8 cellular contexts compared by ENCODE assay signal in the genomic region with DNA sequence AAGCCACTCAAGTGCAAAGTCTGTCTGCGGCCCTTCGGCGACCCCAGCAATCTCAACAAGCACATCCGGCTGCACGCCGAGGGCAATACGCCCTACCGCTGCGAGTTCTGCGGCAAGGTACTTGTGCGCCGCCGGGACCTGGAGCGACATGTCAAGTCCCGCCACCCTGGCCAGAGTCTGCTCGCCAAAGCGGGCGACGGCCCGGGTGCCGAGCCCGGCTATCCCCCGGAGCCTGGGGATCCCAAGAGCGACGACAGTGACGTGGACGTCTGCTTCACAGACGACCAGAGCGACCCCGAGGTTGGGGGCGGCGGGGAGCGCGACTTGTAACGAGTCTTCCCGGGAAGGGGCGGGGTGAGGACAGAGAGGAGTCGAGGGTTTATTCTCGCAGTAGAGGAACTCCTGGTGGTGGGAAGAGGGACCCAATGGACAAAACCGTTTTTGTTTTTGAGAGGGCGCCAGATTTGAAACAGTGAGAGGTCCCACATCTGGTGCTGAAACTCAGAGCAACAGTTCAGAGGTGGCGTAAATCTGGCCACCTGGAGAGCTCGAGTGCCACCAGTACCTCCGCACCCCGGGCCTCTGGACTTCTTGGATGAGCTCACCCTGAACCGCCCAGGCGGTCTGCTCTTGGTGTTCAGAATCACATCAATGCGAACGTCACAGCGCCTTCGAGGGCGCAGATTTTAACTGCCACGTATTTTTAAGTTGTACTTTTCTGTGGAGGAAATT. TPM values are rescaled to one million over a fixed set of nuclear protein-coding genes. Genes with fewer than 3 reads are reported as not detected.
A peak's percentile ranks its signal among the peaks of the same experiment; 100 is the strongest.
DNase-seq lines count a peak whose midpoint lies in the region; ATAC-seq and TF ChIP-seq lines count a peak whose summit lies in the region.

No MANE protein-coding gene starts in this region.

- peaks cover 1% of the 10 kb centered on the region for H3K9me3 Mint-ChIP-seq in activated naive CD4-positive, alpha-beta T cell treated with anti-CD3 and anti-CD28 coated beads for 36 hours

- no peak for DNase-seq in activated naive CD4-positive, alpha-beta T cell treated with anti-CD3 and anti-CD28 coated beads for 36 hours
- no peak for DNase-seq in activated naive CD4-positive, alpha-beta T cell treated with Interleukin-2 at 50 U/mL for 16 hours
- DNase-seq in iPS DF 6.9 (ENCODE audit: low read depth, low spot score): no peak
- DNase-seq in stimulated activated CD8-positive, alpha-beta memory T cell treated with anti-CD3 and anti-CD28 coated beads, Interleukin-4, amount 100 ng/mL, for 48 hours: peak; percentile 39
- no peak for DNase-seq in GM10248 (ENCODE audit: extremely low spot score)
- DNase-seq in AG08396 (ENCODE audit: low spot score): no peak

- WGBS in iPS DF 6.9 (ENCODE audit: insufficient coverage, insufficient read length): no CpG with 5 or more reads among the region's 53 CpGs

- H3K27me3 Mint-ChIP-seq in activated naive CD4-positive, alpha-beta T cell treated with anti-CD3 and anti-CD28 coated beads for 36 hours (ENCODE audit: low read depth): peaks cover 67% of the 10 kb centered on the region

- CTCF ChIA-PET in activated naive CD4-positive, alpha-beta T cell treated with anti-CD3 and anti-CD28 coated beads for 36 hours (lab: Charles Lee): interaction anchor here (1.0 kb wide), 1 partner anchor 24 kb away, joined by 4 read pairs; no protein-coding TSS in a partner anchor
- CTCF ChIA-PET in GM10248 (lab: Yijun Ruan, JAX): interaction anchor here (1.3 to 3.9 kb wide), 6 partner anchors 8 to 46 kb away, joined by 3 to 21 read pairs (median 6); a partner anchor contains a TSS

- H3K4me1 Mint-ChIP-seq in activated naive CD4-positive, alpha-beta T cell treated with anti-CD3 and anti-CD28 coated beads for 36 hours (ENCODE audit: low read depth): peaks cover 27% of the 10 kb centered on the region

- peaks cover 1% of the 10 kb centered on the region for H3K36me3 Mint-ChIP-seq in activated naive CD4-positive, alpha-beta T cell treated with anti-CD3 and anti-CD28 coated beads for 36 hours (ENCODE audit: low read depth)

- H3K9me3 ChIP-seq in iPS DF 6.9 (ENCODE audit: control insufficient read depth, insufficient read depth, low read length): no peaks in the 10 kb centered on the region

- H3K4me3 Mint-ChIP-seq in activated naive CD4-positive, alpha-beta T cell treated with anti-CD3 and anti-CD28 coated beads for 36 hours: peak overlapping the region; percentile 41

- peak overlapping the region; percentile 26; the same call in 1 of the 2 replicates for H3K4me3 ChIP-seq in iPS DF 6.9 (ENCODE audit: low read length)

- no peaks in the 10 kb centered on the region for H3K36me3 ChIP-seq in iPS DF 6.9 (ENCODE audit: control insufficient read depth, insufficient read depth, low read length)

- ATAC-seq in HG03432 (IDR thresholded peaks at IDR 0.05; ENCODE audit: unreplicated experiment) (peak; percentile 10), SK-N-SH treated with all-trans-retinoic acid at 6 μM for 48 hours (peak; percentile 6; the same call in 1 of the 3 replicates)

- no peak for TF ChIP-seq CTCF in GM10248 (IDR thresholded peaks at IDR 0.05; ENCODE audit: control extremely low read depth, extremely low read depth, low read depth, missing control alignments)

- H3K4me1 ChIP-seq in iPS DF 6.9 (ENCODE audit: control insufficient read depth, insufficient read depth, low read length): peaks cover 4% of the 10 kb centered on the region; the same call in 1 of the 2 replicates

- H3K27ac Mint-ChIP-seq in activated naive CD4-positive, alpha-beta T cell treated with anti-CD3 and anti-CD28 coated beads for 36 hours: no peak overlapping the region

- POLR2A ChIA-PET in GM10248 (lab: Yijun Ruan, JAX): no interaction called here

- no peak overlapping the region for H3K27ac ChIP-seq in iPS DF 6.9 (ENCODE audit: low read length)

- intact Hi-C loops in activated naive CD4-positive, alpha-beta T cell treated with anti-CD3 and anti-CD28 coated beads for 36 hours (cut with micrococcal nuclease): loop anchor here (1.0 to 5.0 kb wide), 2 partner anchors 9 to 282 kb away; no protein-coding TSS in a partner anchor

- H3K27me3 ChIP-seq in iPS DF 6.9 (ENCODE audit: control insufficient read depth, insufficient read depth, low read length): peaks cover 66% of the 10 kb centered on the region

TF ChIP-seq in SK-N-SH treated with all-trans-retinoic acid at 6 μM for 48 hours, 23 proteins besides CTCF, POLR2A, EP300 and RAD21:
- TF ChIP-seq ZNF8 (CRISPR knock-in tag; IDR thresholded peaks at IDR 0.05) (no peak), ZFP3 (CRISPR knock-in tag; IDR thresholded peaks at IDR 0.05) (no peak), ESRRG (CRISPR knock-in tag; IDR thresholded peaks at IDR 0.05) (no peak), GLIS3 (CRISPR knock-in tag; IDR thresholded peaks at IDR 0.05) (no peak), TOX (CRISPR knock-in tag; IDR thresholded peaks at IDR 0.05; ENCODE audit: borderline replicate concordance) (no peak), TCF4 (CRISPR knock-in tag; IDR thresholded peaks at IDR 0.05; ENCODE audit: borderline replicate concordance) (no peak), CSDC2 (CRISPR knock-in tag; IDR thresholded peaks at IDR 0.05) (no peak), SNAI2 (CRISPR knock-in tag; IDR thresholded peaks at IDR 0.05) (no peak), ARNTL (CRISPR knock-in tag; IDR thresholded peaks at IDR 0.05; ENCODE audit: borderline replicate concordance, low read depth) (no peak), ISL1 (CRISPR knock-in tag; IDR thresholded peaks at IDR 0.05) (no peak), ZC3H10 (CRISPR knock-in tag; IDR thresholded peaks at IDR 0.05) (no peak)
- TF ChIP-seq, protein P1, sequence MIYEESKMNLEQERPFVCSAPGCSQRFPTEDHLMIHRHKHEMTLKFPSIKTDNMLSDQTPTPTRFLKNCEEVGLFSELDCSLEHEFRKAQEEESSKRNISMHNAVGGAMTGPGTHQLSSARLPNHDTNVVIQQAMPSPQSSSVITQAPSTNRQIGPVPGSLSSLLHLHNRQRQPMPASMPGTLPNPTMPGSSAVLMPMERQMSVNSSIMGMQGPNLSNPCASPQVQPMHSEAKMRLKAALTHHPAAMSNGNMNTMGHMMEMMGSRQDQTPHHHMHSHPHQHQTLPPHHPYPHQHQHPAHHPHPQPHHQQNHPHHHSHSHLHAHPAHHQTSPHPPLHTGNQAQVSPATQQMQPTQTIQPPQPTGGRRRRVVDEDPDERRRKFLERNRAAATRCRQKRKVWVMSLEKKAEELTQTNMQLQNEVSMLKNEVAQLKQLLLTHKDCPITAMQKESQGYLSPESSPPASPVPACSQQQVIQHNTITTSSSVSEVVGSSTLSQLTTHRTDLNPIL (CRISPR knock-in tag; IDR thresholded peaks at IDR 0.05; ENCODE audit: low read depth): no peak

RNA-seq across cellular contexts. Expression of a gene that starts 8.0 kb away (rescaled TPM):
- total RNA-seq in activated naive CD4-positive, alpha-beta T cell treated with anti-CD3 and anti-CD28 coated beads for 36 hours: not detected

RNA-seq across cellular contexts. Expression of a gene that starts 46.1 kb away (rescaled TPM):
- total RNA-seq in activated naive CD4-positive, alpha-beta T cell treated with anti-CD3 and anti-CD28 coated beads for 36 hours: 10 to 100 TPM; 51.6 to 51.8 TPM
